Comparison of ENCODE assay signal across 18 cellular contexts in genomic region chr7:11379641-11380040, GRCh38.
A peak's percentile ranks its signal among the peaks of the same experiment; 100 is the strongest.
DNase-seq lines count a peak whose midpoint lies in the region; ATAC-seq, FAIRE-seq and TF ChIP-seq lines count a peak whose summit lies in the region.
"Had no signal": no experiment of that assay in that cellular context is flagged by ENCODE, and none has a peak within 500 bp of the region (broad histone marks: within the 10 kb centered on the region; RNA-seq: fewer than 3 reads in every experiment).

No MANE protein-coding gene starts in this region.

- no peak for ATAC-seq in GM19467 (IDR thresholded peaks at IDR 0.05; ENCODE audit: unreplicated experiment)

- no peak for TF ChIP-seq CTCF in astrocyte of the cerebellum (IDR thresholded peaks at IDR 0.05; ENCODE audit: low read depth, low read length, missing control alignments)

- DNase-seq in M059J (ENCODE audit: low read depth) (peak; percentile 7), astrocyte of the cerebellum (ENCODE audit: low read depth) (peak; percentile 13), kidney glomerular epithelial cell (lab: John Stamatoyannopoulos, UW) (peak; percentile 44), renal cortical epithelial cell (ENCODE audit: low read depth) (peak; percentile 24), CD1c-positive myeloid dendritic cell (ENCODE audit: extremely low spot score) (no peak), frontal cortex (ENCODE audit: low spot score in 2 of 2) (no peak)
- DNase-seq in activated CD4-positive, CD25-positive, alpha-beta regulatory T cell (lab: John Stamatoyannopoulos, UW) = no peak
- DNase-seq: 8988T; BE2C; C1 segment of cervical spinal cord; CD4-positive, alpha-beta memory T cell; DMS153; DMS79; GDM1; H9 had no signal

- no peak for FAIRE-seq in frontal cortex (lab: Jason Lieb, UNC)
- FAIRE-seq: GM12892, H1 had no signal

- in situ Hi-C loops in astrocyte of the cerebellum (cut with HindIII; ENCODE audit: low sequenced_read_pairs) = no loop called here

- H3K4me3 ChIP-seq in astrocyte of the cerebellum (ENCODE audit: low read depth, low read length) = no peak overlapping the region

Comparison
In these comparisons a context has a peak if more than half of its experiments do, and no peak if none do; other contexts are left out.
1. DNase-seq: peak in M059J (single experiment), astrocyte of the cerebellum (single experiment), kidney glomerular epithelial cell (single experiment) and renal cortical epithelial cell (single experiment); none in CD1c-positive myeloid dendritic cell (single experiment), activated CD4-positive, CD25-positive, alpha-beta regulatory T cell (0 of 4) and frontal cortex (0 of 2).